In the genomic region with DNA sequence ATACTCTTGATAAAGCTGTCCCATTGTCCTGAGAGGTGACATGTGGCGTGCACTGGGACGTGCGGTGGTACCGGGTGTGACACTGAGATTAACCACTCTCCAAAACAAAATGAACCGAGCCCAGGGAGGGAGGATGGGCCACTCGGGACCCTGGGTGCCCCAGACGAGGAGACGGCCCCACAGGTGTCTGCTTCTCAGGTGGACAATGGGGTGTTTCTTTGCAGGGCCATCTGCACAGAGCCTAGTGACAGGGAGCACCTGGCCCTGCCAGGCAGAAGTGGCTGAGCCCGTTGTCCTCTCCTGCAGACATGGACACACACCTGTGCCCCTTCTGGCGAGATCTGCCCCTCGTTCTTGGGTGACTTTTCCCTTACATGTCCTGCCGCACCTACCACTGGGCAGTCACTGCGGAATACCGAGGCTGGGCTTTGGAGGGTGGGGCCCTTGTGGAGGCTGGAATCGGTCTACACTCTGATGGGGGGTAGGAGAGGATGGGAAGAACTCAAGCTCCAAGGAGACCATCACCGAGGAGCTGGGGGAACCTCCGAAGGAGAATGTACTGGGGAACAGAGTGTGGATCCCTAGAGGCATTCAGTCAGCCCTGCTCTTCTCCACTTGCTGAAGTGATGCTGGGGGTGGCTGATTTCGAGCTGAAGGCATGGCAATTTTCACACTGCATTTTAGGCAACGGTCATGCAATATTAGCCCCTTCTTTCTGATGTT, we compare ENCODE assay signal across 22 cellular contexts.
DNase-seq lines count a peak whose midpoint lies in the region; ATAC-seq and TF ChIP-seq lines count a peak whose summit lies in the region.
"Had no signal": no experiment of that assay in that cellular context is flagged by ENCODE, and none has a peak within 500 bp of the region (broad histone marks: within the 10 kb centered on the region; RNA-seq: fewer than 3 reads in every experiment).

No MANE protein-coding gene starts in this region.

- POLR2A ChIA-PET in activated CD8-positive, alpha-beta T cell treated with anti-CD3 and anti-CD28 coated beads, Interleukin-2, amount 10 ng/mL, durations not matched to agents 7 days and 5 days (lab: Charles Lee): no interaction called here
- POLR2A ChIA-PET in activated CD8-positive, alpha-beta T cell treated with anti-CD3 and anti-CD28 coated beads for 36 hours (lab: Charles Lee): no interaction called here
- POLR2A ChIA-PET in T-cell (lab: Charles Lee): no interaction called here

- ATAC-seq in activated CD8-positive, alpha-beta T cell treated with anti-CD3 and anti-CD28 coated beads, Interleukin-2, amount 10 ng/mL, durations not matched to agents 7 days and 5 days: peak; percentile 13
- no peak for ATAC-seq in activated CD8-positive, alpha-beta T cell treated with anti-CD3 and anti-CD28 coated beads for 36 hours
- no peak for ATAC-seq in T-cell (replicated peaks in 1 of 4)
- ATAC-seq in stimulated activated memory B cell treated with anti-CD40 and anti-IgM and Interleukin-4, amounts not matched to agents 10 μg/mL and 1 μg/mL and 100 μg/mL, for 72 hours: no peak
- ATAC-seq: CD8-positive, alpha-beta T cell had no signal

- H3K27ac ChIP-seq in Peyer's patch: no peak overlapping the region
- H3K27ac ChIP-seq in spleen: no peak overlapping the region
- H3K27ac ChIP-seq: 22Rv1, C4-2B, SJCRH30 had no signal

- H3K27me3 Mint-ChIP-seq in activated CD8-positive, alpha-beta T cell treated with anti-CD3 and anti-CD28 coated beads, Interleukin-2, amount 10 ng/mL, durations not matched to agents 7 days and 5 days (ENCODE audit: low read depth): no peaks in the 10 kb centered on the region
- no peaks in the 10 kb centered on the region for H3K27me3 Mint-ChIP-seq in activated CD8-positive, alpha-beta T cell treated with anti-CD3 and anti-CD28 coated beads for 36 hours
- H3K27me3 Mint-ChIP-seq in glutamatergic neuron (ENCODE audit: unreplicated experiment) (peaks cover 9% of the 10 kb centered on the region), T-cell (no peaks in the 10 kb centered on the region)
- H3K27me3 Mint-ChIP-seq in stimulated activated memory B cell treated with anti-CD40 and anti-IgM and Interleukin-4, amounts not matched to agents 10 μg/mL and 1 μg/mL and 100 μg/mL, for 72 hours: no peaks in the 10 kb centered on the region

- H3K27ac Mint-ChIP-seq in activated CD8-positive, alpha-beta T cell treated with anti-CD3 and anti-CD28 coated beads, Interleukin-2, amount 10 ng/mL, durations not matched to agents 7 days and 5 days: peak overlapping the region; percentile 43
- no peak overlapping the region for H3K27ac Mint-ChIP-seq in activated CD8-positive, alpha-beta T cell treated with anti-CD3 and anti-CD28 coated beads for 36 hours
- H3K27ac Mint-ChIP-seq in glutamatergic neuron (ENCODE audit: unreplicated experiment): peak overlapping the region; percentile 17
- H3K27ac Mint-ChIP-seq in T-cell: no peak overlapping the region
- H3K27ac Mint-ChIP-seq in stimulated activated memory B cell treated with anti-CD40 and anti-IgM and Interleukin-4, amounts not matched to agents 10 μg/mL and 1 μg/mL and 100 μg/mL, for 72 hours: no peak overlapping the region
- H3K27ac Mint-ChIP-seq: B cell; CD8-positive, alpha-beta T cell had no signal

- H3K9me3 Mint-ChIP-seq in activated CD8-positive, alpha-beta T cell treated with anti-CD3 and anti-CD28 coated beads, Interleukin-2, amount 10 ng/mL, durations not matched to agents 7 days and 5 days (ENCODE audit: insufficient read depth): no peaks in the 10 kb centered on the region
- no peaks in the 10 kb centered on the region for H3K9me3 Mint-ChIP-seq in activated CD8-positive, alpha-beta T cell treated with anti-CD3 and anti-CD28 coated beads for 36 hours
- H3K9me3 Mint-ChIP-seq in glutamatergic neuron (ENCODE audit: unreplicated experiment): peaks cover 5% of the 10 kb centered on the region
- no peaks in the 10 kb centered on the region for H3K9me3 Mint-ChIP-seq in T-cell
- no peaks in the 10 kb centered on the region for H3K9me3 Mint-ChIP-seq in stimulated activated memory B cell treated with anti-CD40 and anti-IgM and Interleukin-4, amounts not matched to agents 10 μg/mL and 1 μg/mL and 100 μg/mL, for 72 hours
- H3K9me3 Mint-ChIP-seq: CD8-positive, alpha-beta T cell; H9 had no signal

- H3K27me3 ChIP-seq in Peyer's patch (no peaks in the 10 kb centered on the region), spleen (replicated peaks in 1 of 7) (peaks cover 0 to 10% (median 0%) of the 10 kb centered on the region in 7 donors)
- H3K27me3 ChIP-seq: MG63, SJCRH30 had no signal

- no peaks in the 10 kb centered on the region for H3K9me3 ChIP-seq in Peyer's patch
- no peaks in the 10 kb centered on the region for H3K9me3 ChIP-seq in spleen
- H3K9me3 ChIP-seq: Caco-2, MG63, SJCRH30 had no signal

- H3K4me3 Mint-ChIP-seq in activated CD8-positive, alpha-beta T cell treated with anti-CD3 and anti-CD28 coated beads, Interleukin-2, amount 10 ng/mL, durations not matched to agents 7 days and 5 days: no peak overlapping the region
- no peak overlapping the region for H3K4me3 Mint-ChIP-seq in activated CD8-positive, alpha-beta T cell treated with anti-CD3 and anti-CD28 coated beads for 36 hours
- no peak overlapping the region for H3K4me3 Mint-ChIP-seq in glutamatergic neuron (ENCODE audit: unreplicated experiment)
- H3K4me3 Mint-ChIP-seq in T-cell: no peak overlapping the region
- H3K4me3 Mint-ChIP-seq in stimulated activated memory B cell treated with anti-CD40 and anti-IgM and Interleukin-4, amounts not matched to agents 10 μg/mL and 1 μg/mL and 100 μg/mL, for 72 hours: no peak overlapping the region
- H3K4me3 Mint-ChIP-seq: B cell; CD8-positive, alpha-beta T cell; H9 had no signal

- H3K4me3 ChIP-seq in Peyer's patch: no peak overlapping the region
- no peak overlapping the region for H3K4me3 ChIP-seq in spleen
- H3K4me3 ChIP-seq: MG63, SJCRH30 had no signal

- TF ChIP-seq POLR2A in Peyer's patch (IDR thresholded peaks at IDR 0.05): no peak
- no peak for TF ChIP-seq POLR2A in spleen (IDR thresholded peaks at IDR 0.05)

- CTCF ChIA-PET in activated CD8-positive, alpha-beta T cell treated with anti-CD3 and anti-CD28 coated beads, Interleukin-2, amount 10 ng/mL, durations not matched to agents 7 days and 5 days (lab: Charles Lee): interaction anchor here (0.8 to 1.4 kb wide), 5 partner anchors 10 to 224 kb away, joined by 3 to 9 read pairs (median 4); no protein-coding TSS in a partner anchor
- CTCF ChIA-PET in activated CD8-positive, alpha-beta T cell treated with anti-CD3 and anti-CD28 coated beads for 36 hours (lab: Charles Lee): interaction anchor here (0.7 to 2.8 kb wide), 16 partner anchors 10 to 322 kb away, joined by 3 to 16 read pairs (median 5); no protein-coding TSS in a partner anchor
- CTCF ChIA-PET in T-cell (lab: Charles Lee): interaction anchor here (0.6 to 0.8 kb wide), 4 partner anchors 10 to 201 kb away, joined by 3 to 8 read pairs (median 3); no protein-coding TSS in a partner anchor

- H3K4me1 ChIP-seq in Peyer's patch: no peaks in the 10 kb centered on the region
- H3K4me1 ChIP-seq in spleen: no peaks in the 10 kb centered on the region
- H3K4me1 ChIP-seq: Caco-2, SJCRH30 had no signal

- H3K36me3 Mint-ChIP-seq in activated CD8-positive, alpha-beta T cell treated with anti-CD3 and anti-CD28 coated beads, Interleukin-2, amount 10 ng/mL, durations not matched to agents 7 days and 5 days (ENCODE audit: low read depth): peaks cover 20% of the 10 kb centered on the region
- no peaks in the 10 kb centered on the region for H3K36me3 Mint-ChIP-seq in activated CD8-positive, alpha-beta T cell treated with anti-CD3 and anti-CD28 coated beads for 36 hours (ENCODE audit: low read depth)
- no peaks in the 10 kb centered on the region for H3K36me3 Mint-ChIP-seq in glutamatergic neuron (ENCODE audit: unreplicated experiment)
- H3K36me3 Mint-ChIP-seq in T-cell: peaks cover 9% of the 10 kb centered on the region
- H3K36me3 Mint-ChIP-seq in stimulated activated memory B cell treated with anti-CD40 and anti-IgM and Interleukin-4, amounts not matched to agents 10 μg/mL and 1 μg/mL and 100 μg/mL, for 72 hours: no peaks in the 10 kb centered on the region

- H3K36me3 ChIP-seq in Peyer's patch: no peaks in the 10 kb centered on the region
- H3K36me3 ChIP-seq in spleen: no peaks in the 10 kb centered on the region
- H3K36me3 ChIP-seq: MG63, SJCRH30 had no signal

- H3K4me1 Mint-ChIP-seq in activated CD8-positive, alpha-beta T cell treated with anti-CD3 and anti-CD28 coated beads, Interleukin-2, amount 10 ng/mL, durations not matched to agents 7 days and 5 days (ENCODE audit: low read depth): no peaks in the 10 kb centered on the region
- no peaks in the 10 kb centered on the region for H3K4me1 Mint-ChIP-seq in activated CD8-positive, alpha-beta T cell treated with anti-CD3 and anti-CD28 coated beads for 36 hours (ENCODE audit: low read depth)
- H3K4me1 Mint-ChIP-seq in glutamatergic neuron (ENCODE audit: low read depth, unreplicated experiment) (peaks cover 3% of the 10 kb centered on the region), T-cell (peaks cover 0 to 3% (median 0%) of the 10 kb centered on the region in 3 donors)
- H3K4me1 Mint-ChIP-seq in stimulated activated memory B cell treated with anti-CD40 and anti-IgM and Interleukin-4, amounts not matched to agents 10 μg/mL and 1 μg/mL and 100 μg/mL, for 72 hours: no peaks in the 10 kb centered on the region
- H3K4me1 Mint-ChIP-seq: B cell had no signal

- 88 to 94% (median 90%) methylated on average over 19 of the region's 19 CpGs for WGBS in spleen, 5 donors

- intact Hi-C loops in activated CD8-positive, alpha-beta T cell treated with anti-CD3 and anti-CD28 coated beads for 36 hours (cut with micrococcal nuclease): no loop called here
- intact Hi-C loops in spleen (cut with DNase I; ENCODE audit: low total_unique reads): no loop called here

- TF ChIP-seq CTCF in activated CD8-positive, alpha-beta T cell treated with anti-CD3 and anti-CD28 coated beads for 36 hours (IDR thresholded peaks at IDR 0.05): no peak
- TF ChIP-seq CTCF in Peyer's patch (IDR thresholded peaks at IDR 0.05) (no peak), glutamatergic neuron (IDR thresholded peaks at IDR 0.05; ENCODE audit: partially characterized antibody, unreplicated experiment) (no peak), spleen (IDR thresholded peaks at IDR 0.05 in 8 of 11, conservative IDR thresholded peaks at IDR 0.05 in 3 of 11) (no peak)

- DNase-seq in activated CD8-positive, alpha-beta T cell treated with anti-CD3 and anti-CD28 coated beads, Interleukin-2, amount 10 ng/mL, durations not matched to agents 7 days and 5 days: no peak
- DNase-seq in activated CD8-positive, alpha-beta T cell treated with anti-CD3 and anti-CD28 coated beads for 36 hours: no peak
- DNase-seq in Peyer's patch (peak in 2 of 3 donors; percentile 29 to 32), glutamatergic neuron (no peak), spleen (peak; percentile 53), T-cell (no peak), DMS114 treated with DMSO at 0.1 percent for 48 hours (lab: John Stamatoyannopoulos, UW; ENCODE audit: unreplicated experiment) (no peak)
- DNase-seq: DMS79, GF-D8, NCI-H1105 treated with DMSO at 0.1 percent for 48 hours, NCI-H146, NCI-H2107, NCI-H774 had no signal

Comparison
In these comparisons a context has a peak if more than half of its experiments do, and no peak if none do; other contexts are left out.
1. H3K27ac Mint-ChIP-seq: peak in activated CD8-positive, alpha-beta T cell treated with anti-CD3 and anti-CD28 coated beads, Interleukin-2, amount 10 ng/mL, durations not matched to agents 7 days and 5 days (single experiment) and glutamatergic neuron (single experiment); none in activated CD8-positive, alpha-beta T cell treated with anti-CD3 and anti-CD28 coated beads for 36 hours (single experiment), T-cell (0 of 2) and stimulated activated memory B cell treated with anti-CD40 and anti-IgM and Interleukin-4, amounts not matched to agents 10 μg/mL and 1 μg/mL and 100 μg/mL, for 72 hours (single experiment).
2. DNase-seq: peak in Peyer's patch (2 of 3) and spleen (single experiment); none in activated CD8-positive, alpha-beta T cell treated with anti-CD3 and anti-CD28 coated beads, Interleukin-2, amount 10 ng/mL, durations not matched to agents 7 days and 5 days (single experiment), activated CD8-positive, alpha-beta T cell treated with anti-CD3 and anti-CD28 coated beads for 36 hours (single experiment), glutamatergic neuron (single experiment), T-cell (0 of 34) and DMS114 treated with DMSO at 0.1 percent for 48 hours (single experiment).